8 cellular contexts compared by ENCODE assay signal in the genomic region with DNA sequence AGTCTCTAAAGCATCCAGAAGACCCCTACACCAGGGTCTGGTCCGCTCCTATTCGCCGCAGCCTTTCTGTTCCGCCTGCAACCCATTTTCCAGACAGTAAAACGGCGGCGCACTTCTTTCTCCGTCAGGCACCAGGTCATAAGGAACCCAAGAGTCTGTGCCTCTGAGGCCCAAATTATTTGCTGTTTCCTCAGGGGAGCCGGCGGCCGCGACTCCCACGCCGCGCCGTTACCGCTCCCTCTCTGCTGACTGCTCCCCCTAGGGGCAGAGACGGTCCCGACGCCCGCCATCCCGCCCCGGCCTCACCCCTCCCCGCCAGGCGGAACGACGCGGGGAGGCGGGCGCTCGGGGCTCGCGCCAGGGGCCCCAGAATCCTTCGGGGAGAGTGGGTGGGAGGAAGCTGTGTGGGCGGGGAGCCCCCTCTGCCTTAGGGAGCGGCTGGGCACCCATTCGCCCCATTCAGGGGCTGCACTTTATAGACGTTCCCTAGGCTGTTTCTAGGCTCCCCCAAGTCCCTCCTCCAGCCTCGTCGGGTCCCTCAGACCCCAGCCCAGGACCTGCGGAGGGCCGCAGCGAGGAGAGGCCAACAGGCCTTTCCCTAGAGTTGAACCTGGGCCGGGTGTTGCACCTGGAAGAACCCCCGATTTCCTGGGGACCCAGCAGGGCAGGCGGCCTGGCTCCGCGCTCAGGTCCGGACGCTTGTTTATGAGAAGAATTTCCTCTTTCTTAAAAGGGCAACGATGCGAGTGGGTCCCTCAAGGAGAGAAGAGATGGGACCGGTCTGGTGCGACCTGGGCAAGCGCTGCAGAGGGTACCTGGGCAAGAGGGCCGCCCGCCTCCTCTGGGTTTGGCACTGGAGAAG. TPM values are rescaled to one million over a fixed set of nuclear protein-coding genes. Genes with fewer than 3 reads are reported as not detected.
DNase-seq lines count a peak whose midpoint lies in the region; ATAC-seq and TF ChIP-seq lines count a peak whose summit lies in the region.

No MANE protein-coding gene starts in this region.

- TF ChIP-seq POLR2A in NB4 (IDR thresholded peaks at IDR 0.05; ENCODE audit: extremely low read depth, insufficient read length) (peak; percentile 14), testis (IDR thresholded peaks at IDR 0.05) (no peak)

- DNase-seq in NB4 (ENCODE audit: low read depth) (peak; percentile 99), SK-N-DZ (ENCODE audit: low spot score) (peak; percentile 95), glomerular endothelial cell (ENCODE audit: extremely low read depth, low read depth, low spot score) (peak; percentile 74), omental fat pad (ENCODE audit: low spot score) (peak; percentile 81), testis (peak; percentile 92)

- peak; percentile 44 for ATAC-seq in HG02588 (IDR thresholded peaks at IDR 0.05; ENCODE audit: unreplicated experiment)
- peak; percentile 65 for ATAC-seq in omental fat pad (ENCODE audit: low FRiP score)

- H3K36me3 ChIP-seq in testis (ENCODE audit: low read depth, missing control alignments) = no peaks in the 10 kb centered on the region

- H3K27me3 ChIP-seq in testis = no peaks in the 10 kb centered on the region

- TF ChIP-seq CTCF in NB4 (IDR thresholded peaks at IDR 0.05; ENCODE audit: low read depth, low read length) = peak; percentile 70
- TF ChIP-seq CTCF in omental fat pad (IDR thresholded peaks at IDR 0.05) = peak in 2 of 3 donors; percentile 25 to 38
- peak; percentile 88 to 95 (median 94) for TF ChIP-seq CTCF in testis (IDR thresholded peaks at IDR 0.05)

- peaks cover 22% of the 10 kb centered on the region for H3K4me1 ChIP-seq in testis

- H3K27me3 Mint-ChIP-seq in activated naive CD4-positive, alpha-beta T cell treated with anti-CD3 and anti-CD28 coated beads, Interleukin-2, amount 50 U/mL, for 24 hours = no peaks in the 10 kb centered on the region

- intact Hi-C loops in testis (cut with DNase I; ENCODE audit: low total_unique reads) = loop anchor here (5.0 kb wide), 1 partner anchor 104 kb away; a partner anchor contains a TSS

- H3K4me3 ChIP-seq in GM08714 (ENCODE audit: low read length) = peak overlapping the region; percentile 70; the same call in 1 of the 2 replicates
- H3K4me3 ChIP-seq in NB4 (ENCODE audit: low read depth, low read length) = peak overlapping the region; percentile 73
- H3K4me3 ChIP-seq in testis = peak overlapping the region; percentile 97 to 99

- H3K4me3 Mint-ChIP-seq in activated naive CD4-positive, alpha-beta T cell treated with anti-CD3 and anti-CD28 coated beads, Interleukin-2, amount 50 U/mL, for 24 hours = peak overlapping the region; percentile 91

- H3K27ac ChIP-seq in testis = peak overlapping the region; percentile 98 to 99

- H3K9me3 Mint-ChIP-seq in activated naive CD4-positive, alpha-beta T cell treated with anti-CD3 and anti-CD28 coated beads, Interleukin-2, amount 50 U/mL, for 24 hours = no peaks in the 10 kb centered on the region

- peak overlapping the region; percentile 93 for H3K27ac Mint-ChIP-seq in activated naive CD4-positive, alpha-beta T cell treated with anti-CD3 and anti-CD28 coated beads, Interleukin-2, amount 50 U/mL, for 24 hours

- H3K9me3 ChIP-seq in testis = no peaks in the 10 kb centered on the region

- no peaks in the 10 kb centered on the region for H3K36me3 Mint-ChIP-seq in activated naive CD4-positive, alpha-beta T cell treated with anti-CD3 and anti-CD28 coated beads, Interleukin-2, amount 50 U/mL, for 24 hours

- WGBS in testis, 2 donors = 0 to 1% methylated on average over 17 to 50 of the region's 57 CpGs

- H3K4me1 Mint-ChIP-seq in activated naive CD4-positive, alpha-beta T cell treated with anti-CD3 and anti-CD28 coated beads, Interleukin-2, amount 50 U/mL, for 24 hours = peaks cover 28% of the 10 kb centered on the region

RNA-seq across cellular contexts. Expression of a gene that starts 3.6 kb away (rescaled TPM):
- 22.6 and 32.1 TPM in 2 replicates for polyA plus RNA-seq in SK-N-DZ (2014; cell fraction: cytosol; rRNA removed)
- 24.2 and 27.6 TPM in 2 replicates for polyA plus RNA-seq in SK-N-DZ (2014; cell fraction: nucleus; rRNA removed)
- 58.7 and 72.6 TPM in 2 replicates for total RNA-seq in glomerular endothelial cell
- total RNA-seq in omental fat pad = 100 to 1,000 TPM in 2 of 4 donors, 10 to 100 TPM in 2; 77.6 to 147 (median 93.7) TPM
- total RNA-seq in testis = 10 to 100 TPM; 60.7 to 87.3 TPM
- 65.2 TPM for polyA plus RNA-seq in testis (ENCODE audit: insufficient read depth, low read depth, low replicate concordance)

RNA-seq across cellular contexts. Expression of a gene that starts 14.0 kb away (rescaled TPM):
- polyA plus RNA-seq in SK-N-DZ (2014; cell fraction: cytosol; rRNA removed) = not detected in 2 replicates
- polyA plus RNA-seq in SK-N-DZ (2014; cell fraction: nucleus; rRNA removed) = not detected in 2 replicates
- total RNA-seq in glomerular endothelial cell (0.05 TPM in 1 of 2 replicates, not detected in the other), omental fat pad (100 to 1,000 TPM in 2 of 4 donors, 10 to 100 TPM in 2; 40.0 to 218 (median 127) TPM), testis (10 to 100 TPM; 12.7 to 32.3 TPM)
- polyA plus RNA-seq in testis (ENCODE audit: insufficient read depth, low read depth, low replicate concordance) = 2.8 TPM

RNA-seq across cellular contexts. Expression of a gene that starts 22.9 kb away (rescaled TPM):
- polyA plus RNA-seq in SK-N-DZ (2014; cell fraction: cytosol; rRNA removed) = 0.03 and 0.73 TPM in 2 replicates
- 0.44 and 0.84 TPM in 2 replicates for polyA plus RNA-seq in SK-N-DZ (2014; cell fraction: nucleus; rRNA removed)
- total RNA-seq in glomerular endothelial cell (not detected in 2 replicates), omental fat pad (not detected), testis (under 1 TPM; 0.50 to 0.71 TPM)
- polyA plus RNA-seq in testis (ENCODE audit: insufficient read depth, low read depth, low replicate concordance) = 1.6 TPM

RNA-seq across cellular contexts. Expression of a gene that starts 39.4 kb away (rescaled TPM):
- not detected in 2 replicates for polyA plus RNA-seq in SK-N-DZ (2014; cell fraction: cytosol; rRNA removed)
- not detected in 2 replicates for polyA plus RNA-seq in SK-N-DZ (2014; cell fraction: nucleus; rRNA removed)
- total RNA-seq in glomerular endothelial cell = not detected in 2 replicates
- not detected for total RNA-seq in omental fat pad
- total RNA-seq in testis = 1 to 10 TPM; 2.0 to 5.7 TPM
- polyA plus RNA-seq in testis (ENCODE audit: insufficient read depth, low read depth, low replicate concordance) = 19.6 TPM

Comparison
In these comparisons a context has a peak if more than half of its experiments do, and no peak if none do; other contexts are left out.
1. Peak in every context shown above with its lines: DNase-seq, ATAC-seq, H3K4me3 ChIP-seq and H3K27ac ChIP-seq.
2. CTCF ChIP-seq: peak in every context shown above with its lines; median percentile 94 in testis; 70 in NB4; 32 in omental fat pad.
3. RNA of a gene that starts 14.0 kb away (total RNA-seq): 40.0 to 218 TPM in omental fat pad and 12.7 to 32.3 TPM in testis; 0.05 TPM in glomerular endothelial cell; every median in the first group is over 10 times any median in the second.